In the genomic region with DNA sequence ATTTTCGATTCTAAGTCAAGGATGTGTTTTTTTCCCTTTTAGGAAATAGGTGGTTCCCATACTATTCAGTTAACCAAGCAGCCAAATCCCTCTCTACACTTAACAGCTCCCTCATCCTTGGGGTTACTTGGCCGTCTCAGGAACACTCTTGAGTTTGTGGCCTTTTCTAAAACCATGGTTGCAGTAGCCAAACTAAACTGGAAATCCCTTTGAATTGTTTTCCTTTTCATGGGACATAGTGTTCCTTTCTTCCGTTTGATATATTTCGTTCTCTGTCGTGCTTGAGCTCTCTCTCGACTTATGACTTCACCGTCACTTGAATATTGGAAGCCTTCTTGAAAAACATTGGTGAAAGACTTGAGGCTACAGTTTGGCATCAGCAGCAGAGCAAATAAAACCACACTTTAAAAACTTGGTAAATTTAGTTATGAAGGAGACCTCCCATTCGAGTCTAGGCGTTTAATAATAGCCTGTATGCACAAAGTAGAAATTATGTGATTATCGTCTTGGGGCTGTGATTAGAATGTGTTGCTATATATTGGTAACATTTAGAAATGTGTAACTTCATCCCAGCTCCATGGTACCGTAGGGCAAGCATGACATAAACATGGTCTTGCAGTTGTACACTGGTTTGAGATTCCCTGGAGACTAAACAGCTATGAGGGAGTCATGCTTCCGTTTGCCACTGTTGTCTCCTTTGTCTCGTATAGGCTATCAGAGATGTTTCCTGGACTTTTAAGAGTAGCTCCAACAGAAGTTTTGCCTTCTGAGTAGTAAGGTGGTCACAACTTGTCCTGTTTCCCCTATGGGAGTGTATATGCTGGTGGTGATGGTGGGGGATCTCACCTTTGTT, we compare ENCODE assay signal across 17 cellular contexts.
DNase-seq lines count a peak whose midpoint lies in the region; ATAC-seq, FAIRE-seq and TF ChIP-seq lines count a peak whose summit lies in the region.
"Had no signal": no experiment of that assay in that cellular context is flagged by ENCODE, and none has a peak within 500 bp of the region (broad histone marks: within the 10 kb centered on the region; RNA-seq: fewer than 3 reads in every experiment).

No MANE protein-coding gene starts in this region.

- H3K27ac Mint-ChIP-seq in nephron = peak overlapping the region; percentile 4 to 66 (median 16)
- H3K27ac Mint-ChIP-seq: activated CD4-positive, alpha-beta T cell treated with anti-CD3 and anti-CD28 coated beads for 36 hours; activated CD8-positive, alpha-beta memory T cell treated with anti-CD3 and anti-CD28 coated beads, Interleukin-2, amount 10 ng/mL, durations not matched to agents 7 days and 5 days had no signal

- TF ChIP-seq POLR2A in H1 (IDR thresholded peaks at IDR 0.05; ENCODE audit: control extremely low read depth in 1 of 2, low read depth in 2 of 2, low read length in 2 of 2) = no peak

- H4K20me1 ChIP-seq in H1 (replicated peaks in 1 of 2; ENCODE audit: control insufficient read depth in 1 of 2, insufficient read depth in 2 of 2, low read length in 2 of 2) = peaks cover 7 to 14% of the 10 kb centered on the region in 2 experiments

- no peaks in the 10 kb centered on the region for H3K36me3 Mint-ChIP-seq in nephron (ENCODE audit: low read depth)
- H3K36me3 Mint-ChIP-seq: activated CD8-positive, alpha-beta memory T cell treated with anti-CD3 and anti-CD28 coated beads, Interleukin-2, amount 10 ng/mL, durations not matched to agents 7 days and 5 days had no signal

- H3K23ac ChIP-seq in H1 (ENCODE audit: insufficient read length) = no peak overlapping the region

- no peak overlapping the region for H3K9ac ChIP-seq in HUES48 (ENCODE audit: low read depth, low read length)
- H3K9ac ChIP-seq in H1 (replicated peaks in 1 of 4; ENCODE audit: extremely low read depth in 1 of 4, low read depth in 3 of 4, low read length in 3 of 4) = no peak overlapping the region

- no peaks in the 10 kb centered on the region for H3K9me3 Mint-ChIP-seq in nephron

- no peak overlapping the region for H4K5ac ChIP-seq in H1 (ENCODE audit: insufficient read length, low read depth, low read length)

- peak overlapping the region; percentile 66 for H3K27ac ChIP-seq in HUES48 (ENCODE audit: low read depth, low read length)
- H3K27ac ChIP-seq in H1 (ENCODE audit: low read depth, low read length) = no peak overlapping the region
- H3K27ac ChIP-seq in thoracic aorta = peak overlapping the region; percentile 75 to 78
- H3K27ac ChIP-seq: sigmoid colon had no signal

- no peaks in the 10 kb centered on the region for H3K23me2 ChIP-seq in H1 (ENCODE audit: low read depth, low read length)

- 0 out of 2 replicates have a peak overlapping the region, but pooled peaks have one; percentile 2 for H2AK5ac ChIP-seq in H1 (ENCODE audit: low read depth, low read length)

- H3K27me3 Mint-ChIP-seq in nephron (ENCODE audit: low read depth) = peaks cover 4% of the 10 kb centered on the region
- H3K27me3 Mint-ChIP-seq: activated CD8-positive, alpha-beta memory T cell treated with anti-CD3 and anti-CD28 coated beads, Interleukin-2, amount 10 ng/mL, durations not matched to agents 7 days and 5 days had no signal

- H3K4me1 Mint-ChIP-seq in nephron = peaks cover 54% of the 10 kb centered on the region
- H3K4me1 Mint-ChIP-seq: activated CD8-positive, alpha-beta memory T cell treated with anti-CD3 and anti-CD28 coated beads, Interleukin-2, amount 10 ng/mL, durations not matched to agents 7 days and 5 days had no signal

- no peak overlapping the region for H2BK15ac ChIP-seq in H1 (ENCODE audit: low read length)

- FAIRE-seq in H1 (lab: Jason Lieb, UNC) = peak; percentile 74

- no peak overlapping the region for H3K4ac ChIP-seq in H1 (replicated peaks; ENCODE audit: insufficient read length, low read depth, low read length)

- H4K8ac ChIP-seq in H1 (ENCODE audit: extremely low read depth, insufficient read depth, low read length) = no peak overlapping the region

- H3K4me2 ChIP-seq in H1 (ENCODE audit: insufficient read depth in 1 of 2, low read depth in 2 of 2, low read length in 2 of 2) = no peak overlapping the region

- no peaks in the 10 kb centered on the region for H3K9me3 ChIP-seq in HUES48 (ENCODE audit: control insufficient read depth, insufficient read depth, low read length)
- no peaks in the 10 kb centered on the region for H3K9me3 ChIP-seq in H1 (ENCODE audit: insufficient read depth in 2 of 2, low read depth in 1 of 2, low read length in 1 of 2)
- H3K9me3 ChIP-seq in thoracic aorta = no peaks in the 10 kb centered on the region
- H3K9me3 ChIP-seq: sigmoid colon had no signal

- CTCF ChIA-PET in H1 (lab: Charles Lee; ENCODE audit: partially characterized antibody) = interaction anchor here (0.5 to 2.4 kb wide), 13 partner anchors 16 to 503 kb away, joined by 3 to 15 read pairs (median 4); no protein-coding TSS in a partner anchor

- H2BK20ac ChIP-seq in H1 (ENCODE audit: low read length) = no peak overlapping the region

- H3K14ac ChIP-seq in H1 (ENCODE audit: insufficient read length) = no peak overlapping the region

- TF ChIP-seq CTCF in H1 (IDR thresholded peaks at IDR 0.05; ENCODE audit: control extremely low read depth in 1 of 3, insufficient read depth in 1 of 3, low read depth in 1 of 3, low read length in 3 of 3) (no peak), nephron (IDR thresholded peaks at IDR 0.05; ENCODE audit: unreplicated experiment in 3 of 3) (no peak), thoracic aorta (IDR thresholded peaks at IDR 0.05) (no peak)

- H3K4me3 Mint-ChIP-seq in nephron = no peak overlapping the region
- H3K4me3 Mint-ChIP-seq: activated CD4-positive, alpha-beta T cell treated with anti-CD3 and anti-CD28 coated beads for 36 hours; activated CD8-positive, alpha-beta memory T cell treated with anti-CD3 and anti-CD28 coated beads, Interleukin-2, amount 10 ng/mL, durations not matched to agents 7 days and 5 days had no signal

- H3K18ac ChIP-seq in H1 (ENCODE audit: extremely low read depth, low read length) = no peak overlapping the region

- H4K91ac ChIP-seq in H1 (replicated peaks; ENCODE audit: insufficient read length, low read length) = no peak overlapping the region

- no peak for TF ChIP-seq EP300 in H1 (IDR thresholded peaks at IDR 0.05; ENCODE audit: borderline replicate concordance in 1 of 2, low read depth in 2 of 2, low read length in 2 of 2)

- no peak overlapping the region for H3K56ac ChIP-seq in H1 (replicated peaks; ENCODE audit: insufficient read length, low read depth, low read length)

- WGBS in H1 (ENCODE audit: extremely low coverage in 1 of 2, insufficient coverage in 1 of 2, insufficient read length in 1 of 2, insufficient replicate concordance in 2 of 2, low coverage in 1 of 2, low lambda C conversion rate in 2 of 2, missing lambda C conversion rate in 1 of 2), 2 experiments = 86% methylated on average over 13 of the region's 13 CpGs; no CpG with 5 or more reads in 1 of the 2 experiments

- no peaks in the 10 kb centered on the region for H3K36me3 ChIP-seq in HUES48 (ENCODE audit: control insufficient read depth, insufficient read depth, low read length)
- no peaks in the 10 kb centered on the region for H3K36me3 ChIP-seq in H1 (ENCODE audit: control insufficient read depth in 2 of 4, insufficient read depth in 4 of 4, low read length in 3 of 4)
- no peaks in the 10 kb centered on the region for H3K36me3 ChIP-seq in thoracic aorta
- H3K36me3 ChIP-seq: sigmoid colon had no signal

- H3K4me1 ChIP-seq in HUES48 (ENCODE audit: control insufficient read depth, insufficient read depth, low read length) (peaks cover 93% of the 10 kb centered on the region), H1 (replicated peaks in 1 of 4; ENCODE audit: control insufficient read depth in 3 of 4, insufficient read depth in 4 of 4, low read length in 3 of 4) (peaks cover 20 to 65% (median 46%) of the 10 kb centered on the region in 4 experiments), thoracic aorta (ENCODE audit: control insufficient read depth in 1 of 2, low read depth in 2 of 2) (peaks cover 21 to 57% of the 10 kb centered on the region in 2 donors)

- H3K4me3 ChIP-seq in HUES48 (ENCODE audit: low read depth, low read length) (no peak overlapping the region), H1 (ENCODE audit: extremely low read depth in 1 of 4, insufficient read depth in 2 of 4, low read depth in 3 of 4, low read length in 4 of 4) (no peak overlapping the region), thoracic aorta (peak overlapping the region; percentile 6)
- H3K4me3 ChIP-seq: sigmoid colon had no signal

- ATAC-seq in thoracic aorta (ENCODE audit: insufficient number of reproducible peaks, low FRiP score, low read depth) = no peak
- ATAC-seq: activated CD8-positive, alpha-beta memory T cell treated with anti-CD3 and anti-CD28 coated beads, Interleukin-2, amount 10 ng/mL, durations not matched to agents 7 days and 5 days; Panc1 had no signal

- no peak overlapping the region for H2BK120ac ChIP-seq in H1 (replicated peaks; ENCODE audit: low read depth, low read length)

- peaks cover 15% of the 10 kb centered on the region for H3K79me1 ChIP-seq in H1 (ENCODE audit: low read depth, low read length)

- no peak overlapping the region for H2BK12ac ChIP-seq in H1 (ENCODE audit: low read depth, low read length)

- no peak for TF ChIP-seq RAD21 in H1 (IDR thresholded peaks at IDR 0.05 in 1 of 2, conservative IDR thresholded peaks at IDR 0.05 in 1 of 2; ENCODE audit: low read depth in 2 of 2, low read length in 2 of 2)

- H2BK5ac ChIP-seq in H1 (ENCODE audit: low read depth, low read length) = no peak overlapping the region

- in situ Hi-C loops in ACHN (cut with HindIII; ENCODE audit: low pct_ligation_motif_present, low pct_unique_long_range_greater_than_20kb, low sequenced_read_pairs) = no loop called here

- H3K27me3 ChIP-seq in HUES48 (ENCODE audit: control insufficient read depth, insufficient read depth, low read length) (peaks cover 27% of the 10 kb centered on the region), H1 (replicated peaks in 1 of 4; ENCODE audit: control insufficient read depth in 3 of 4, extremely low read depth in 1 of 4, insufficient read depth in 3 of 4, low read length in 3 of 4) (peaks cover 0 to 4% (median 0%) of the 10 kb centered on the region in 4 experiments; a peak in 1 of 7 replicates), thoracic aorta (replicated peaks; ENCODE audit: insufficient read depth) (no peaks in the 10 kb centered on the region)
- H3K27me3 ChIP-seq: sigmoid colon had no signal

- POLR2A ChIA-PET in H1 (lab: Charles Lee; ENCODE audit: partially characterized antibody) = interaction anchor here (0.7 to 3.8 kb wide), 13 partner anchors 9 to 123 kb away, joined by 3 to 13 read pairs (median 4); partner anchors contain the start of gene PTPRG

- DNase-seq in H1 (ENCODE audit: low read depth in 1 of 2, low spot score in 2 of 2) = no peak
- no peak for DNase-seq in thoracic aorta (ENCODE audit: low spot score)
- DNase-seq in activated gamma-delta T cell treated with Interleukin-2 at 50 U/mL for 16 hours = no peak
- DNase-seq in ACHN = no peak
- no peak for DNase-seq in NK-92 treated with Interleukin-12 subunit alpha and Interleukin-12 subunit beta, amount 100 ng/mL, for 24 hours (lab: John Stamatoyannopoulos, UW)
- no peak for DNase-seq in DMS79 (lab: John Stamatoyannopoulos, UW)
- DNase-seq: activated CD4-positive, alpha-beta T cell treated with anti-CD3 and anti-CD28 coated beads for 36 hours; activated CD8-positive, alpha-beta memory T cell treated with anti-CD3 and anti-CD28 coated beads, Interleukin-2, amount 10 ng/mL, durations not matched to agents 7 days and 5 days; Calu3; cerebellar nuclear complex; left colon; NCI-H2171 treated with DMSO at 0.1 percent for 48 hours; sigmoid colon; stimulated activated CD4-positive, alpha-beta T cell treated with anti-CD3 and anti-CD28 coated beads, Interleukin-4, amount 100 ng/mL, for 1 hour had no signal

- H2AFZ ChIP-seq in H1 (ENCODE audit: low read length) = no peak overlapping the region

- peaks cover 10 to 86% of the 10 kb centered on the region in 2 experiments; a peak in 3 of 4 replicates for H3K79me2 ChIP-seq in H1 (ENCODE audit: control insufficient read depth in 1 of 2, insufficient read depth in 2 of 2, low read length in 2 of 2)
